1 cellular context compared by ENCODE assay signal in the genomic region with DNA sequence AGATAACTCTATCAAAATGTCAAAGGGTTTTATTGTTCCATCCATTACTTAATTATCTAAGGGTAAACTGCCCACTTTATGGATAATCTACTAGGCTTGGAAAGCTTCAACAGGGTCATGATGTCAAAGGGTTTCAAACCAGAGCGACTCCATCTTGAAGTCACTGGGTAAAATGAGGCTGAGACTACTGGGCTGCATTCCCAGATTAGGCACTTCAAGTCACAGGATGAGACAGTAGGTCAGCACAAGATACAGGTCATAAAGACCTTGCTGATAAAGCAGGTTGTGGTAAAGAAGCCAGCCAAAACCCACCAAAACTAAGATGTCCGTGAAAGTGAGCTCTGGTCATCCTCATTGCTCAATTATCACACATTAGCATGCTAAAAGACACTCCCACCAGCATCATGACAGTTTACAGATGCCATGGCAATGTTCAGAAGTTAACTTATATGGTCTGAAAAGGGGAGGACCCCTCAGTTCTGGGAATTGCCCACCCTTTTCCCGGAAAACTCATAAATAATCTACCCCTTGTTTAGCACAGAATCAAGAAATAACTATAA.
TF ChIP-seq lines count a peak whose summit lies in the region.

No MANE protein-coding gene starts in this region.

TF ChIP-seq in GM12878, 131 proteins besides CTCF, POLR2A, EP300 and RAD21 (continued from another document):
- peak; percentile 98 for TF ChIP-seq ZNF592 (IDR thresholded peaks at IDR 0.05)
- TF ChIP-seq, protein P1, sequence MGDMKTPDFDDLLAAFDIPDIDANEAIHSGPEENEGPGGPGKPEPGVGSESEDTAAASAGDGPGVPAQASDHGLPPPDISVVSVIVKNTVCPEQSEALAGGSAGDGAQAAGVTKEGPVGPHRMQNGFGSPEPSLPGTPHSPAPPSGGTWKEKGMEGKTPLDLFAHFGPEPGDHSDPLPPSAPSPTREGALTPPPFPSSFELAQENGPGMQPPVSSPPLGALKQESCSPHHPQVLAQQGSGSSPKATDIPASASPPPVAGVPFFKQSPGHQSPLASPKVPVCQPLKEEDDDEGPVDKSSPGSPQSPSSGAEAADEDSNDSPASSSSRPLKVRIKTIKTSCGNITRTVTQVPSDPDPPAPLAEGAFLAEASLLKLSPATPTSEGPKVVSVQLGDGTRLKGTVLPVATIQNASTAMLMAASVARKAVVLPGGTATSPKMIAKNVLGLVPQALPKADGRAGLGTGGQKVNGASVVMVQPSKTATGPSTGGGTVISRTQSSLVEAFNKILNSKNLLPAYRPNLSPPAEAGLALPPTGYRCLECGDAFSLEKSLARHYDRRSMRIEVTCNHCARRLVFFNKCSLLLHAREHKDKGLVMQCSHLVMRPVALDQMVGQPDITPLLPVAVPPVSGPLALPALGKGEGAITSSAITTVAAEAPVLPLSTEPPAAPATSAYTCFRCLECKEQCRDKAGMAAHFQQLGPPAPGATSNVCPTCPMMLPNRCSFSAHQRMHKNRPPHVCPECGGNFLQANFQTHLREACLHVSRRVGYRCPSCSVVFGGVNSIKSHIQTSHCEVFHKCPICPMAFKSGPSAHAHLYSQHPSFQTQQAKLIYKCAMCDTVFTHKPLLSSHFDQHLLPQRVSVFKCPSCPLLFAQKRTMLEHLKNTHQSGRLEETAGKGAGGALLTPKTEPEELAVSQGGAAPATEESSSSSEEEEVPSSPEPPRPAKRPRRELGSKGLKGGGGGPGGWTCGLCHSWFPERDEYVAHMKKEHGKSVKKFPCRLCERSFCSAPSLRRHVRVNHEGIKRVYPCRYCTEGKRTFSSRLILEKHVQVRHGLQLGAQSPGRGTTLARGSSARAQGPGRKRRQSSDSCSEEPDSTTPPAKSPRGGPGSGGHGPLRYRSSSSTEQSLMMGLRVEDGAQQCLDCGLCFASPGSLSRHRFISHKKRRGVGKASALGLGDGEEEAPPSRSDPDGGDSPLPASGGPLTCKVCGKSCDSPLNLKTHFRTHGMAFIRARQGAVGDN (IDR thresholded peaks at IDR 0.05), result peak; percentile 85
- TF ChIP-seq FOS (IDR thresholded peaks at IDR 0.05; ENCODE audit: borderline replicate concordance, extremely low read depth, insufficient read length), result no peak
